ENCODE assay signal across 1 cellular context in genomic region chr1:9875636-9876000, GRCh38.
TF ChIP-seq lines count a peak whose summit lies in the region.

No MANE protein-coding gene starts in this region.

TF ChIP-seq in GM23338, 12 proteins besides CTCF, POLR2A, EP300 and RAD21 (continued from another document):
- no peak for TF ChIP-seq ZNF462 (CRISPR knock-in tag; IDR thresholded peaks at IDR 0.05)
- TF ChIP-seq ZNF114 (CRISPR knock-in tag; IDR thresholded peaks at IDR 0.05): no peak
TF ChIP-seq in GM23338: peak in this region for 0.
